26 cellular contexts compared by ENCODE assay signal in the genomic region with DNA sequence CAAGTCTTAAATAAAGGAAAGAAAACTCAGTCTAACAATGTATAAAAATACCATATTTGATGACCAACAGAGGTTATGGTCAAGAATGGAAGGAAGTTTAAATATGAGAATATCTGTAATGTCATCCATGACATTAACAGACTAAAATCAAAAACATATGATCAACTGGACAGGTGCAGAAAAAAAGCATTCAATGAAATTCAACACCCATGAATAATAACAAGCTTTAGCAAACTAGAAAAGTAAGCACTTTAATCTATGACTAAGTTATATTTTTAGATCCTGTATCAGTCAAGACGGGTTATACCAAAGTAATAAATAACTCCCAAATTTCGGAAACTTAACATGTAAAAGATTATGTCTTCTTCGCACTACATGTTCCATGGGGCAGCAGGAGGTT.
"Had no signal": no experiment of that assay in that cellular context is flagged by ENCODE, and none has a peak within 500 bp of the region (broad histone marks: within the 10 kb centered on the region; RNA-seq: fewer than 3 reads in every experiment).

No MANE protein-coding gene starts in this region.

- H3K4me1 ChIP-seq: adrenal gland had no signal

- H3K9me3 ChIP-seq: SJCRH30 had no signal

- H3K36me3 ChIP-seq: adrenal gland, SJCRH30 had no signal

- H3K27ac ChIP-seq: adrenal gland, SJCRH30 had no signal

- H3K4me3 ChIP-seq: adrenal gland, SJCRH30 had no signal

- H3K27me3 ChIP-seq: adrenal gland, SJCRH30 had no signal

- ATAC-seq: activated CD4-positive, CD25-positive, alpha-beta regulatory T cell treated with anti-CD3 and anti-CD28 coated beads, Interleukin-2, amount 50 U/mL, for 24 hours; activated CD8-positive, alpha-beta T cell treated with anti-CD3 and anti-CD28 coated beads, Interleukin-2, amount 10 ng/mL, durations not matched to agents 7 days and 5 days; Panc1 had no signal

- DNase-seq: activated CD4-positive, alpha-beta T cell treated with anti-CD3 and anti-CD28 coated beads for 48 hours; activated CD4-positive, alpha-beta T cell treated with anti-CD3 and anti-CD28 coated beads, Interleukin-2, amount 50 U/mL, for 4 hours; activated CD8-positive, alpha-beta memory T cell treated with anti-CD3 and anti-CD28 coated beads, Interleukin-2, amount 50 U/mL, for 48 hours; activated CD8-positive, alpha-beta T cell treated with anti-CD3 and anti-CD28 coated beads, Interleukin-2, amount 10 ng/mL, durations not matched to agents 7 days and 5 days; activated naive CD4-positive, alpha-beta T cell treated with anti-CD3 and anti-CD28 coated beads, Interleukin-2, amount 50 U/mL, for 16 hours; activated naive CD8-positive, alpha-beta T cell treated with anti-CD3 and anti-CD28 coated beads, Interleukin-2, amount 10 ng/mL, durations not matched to agents 7 days and 5 days; activated T-cell treated with anti-CD3 and anti-CD28 coated beads, Interleukin-2, amount 50 U/mL, for 1 hour; adrenal gland; anterior cingulate cortex; caudate nucleus; NCI-H1092 treated with DMSO at 0.1 percent for 48 hours; NCI-H1417 treated with DMSO at 0.1 percent for 48 hours; NCI-H1694; NCI-H2029; NCI-H2107; NCI-H2171 treated with DMSO at 0.1 percent for 48 hours; NCI-H226; NCI-H526; NCI-H774; NK-92 treated with Interleukin-12 subunit alpha and Interleukin-12 subunit beta, amount 100 ng/mL, for 24 hours; OCI-M1; Right ventricle myocardium superior; RPMI8226; SJCRH30 had no signal
